Comparison of ENCODE assay signal across 18 cellular contexts in the genomic region with DNA sequence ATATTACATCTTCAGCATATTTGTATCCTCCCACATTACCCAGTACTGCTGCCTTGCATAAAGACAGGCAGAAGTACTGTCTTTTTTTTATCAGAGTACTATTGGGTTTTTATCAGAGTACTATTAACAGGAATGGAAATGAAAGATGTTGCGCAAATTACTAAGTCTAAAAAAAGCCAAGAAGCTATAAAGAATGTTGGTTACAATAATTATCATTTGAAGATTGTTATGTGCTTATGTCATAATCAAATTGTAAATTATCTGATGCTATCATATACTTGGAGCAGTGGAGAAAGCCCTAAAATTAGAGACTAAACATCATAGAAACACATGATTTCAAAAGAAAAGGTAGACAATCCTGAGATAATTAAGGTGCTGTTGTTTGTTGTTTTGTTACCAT.
A peak's percentile ranks its signal among the peaks of the same experiment; 100 is the strongest.
DNase-seq lines count a peak whose midpoint lies in the region; ATAC-seq, FAIRE-seq and TF ChIP-seq lines count a peak whose summit lies in the region.
"Had no signal": no experiment of that assay in that cellular context is flagged by ENCODE, and none has a peak within 500 bp of the region (broad histone marks: within the 10 kb centered on the region; RNA-seq: fewer than 3 reads in every experiment).

No MANE protein-coding gene starts in this region.

- DNase-seq in breast epithelium (ENCODE audit: low spot score in 2 of 2) (no peak), MCF 10A (ENCODE audit: unreplicated experiment) (no peak), SK-N-SH (no peak), dorsolateral prefrontal cortex (no peak), substantia nigra (lab: John Stamatoyannopoulos, UW) (no peak), G401 (ENCODE audit: low spot score) (no peak), NCI-H345 (lab: John Stamatoyannopoulos, UW) (no peak), HepG2 (ENCODE audit: low spot score) (no peak)
- DNase-seq: 8988T, HFFc6, MV-4-11, NCI-H1417 treated with DMSO at 0.1 percent for 48 hours, NCI-H2029, PC-9 had no signal

- H3K36me3 ChIP-seq in breast epithelium: no peaks in the 10 kb centered on the region
- no peaks in the 10 kb centered on the region for H3K36me3 ChIP-seq in SK-N-SH (replicated peaks in 1 of 2; ENCODE audit: control insufficient read depth in 1 of 2, insufficient read depth in 2 of 2, low read length in 1 of 2)
- H3K36me3 ChIP-seq in HepG2 (replicated peaks in 1 of 2; ENCODE audit: control insufficient read depth in 1 of 2, insufficient read depth in 2 of 2, low read length in 2 of 2): no peaks in the 10 kb centered on the region
- H3K36me3 ChIP-seq: BLaER1 treated with 17β-estradiol and CSF1 and Interleukin-3, amounts not matched to agents 10 nM and 100 nM had no signal

- peaks cover 21% of the 10 kb centered on the region for H3F3A ChIP-seq in SK-N-SH (replicated peaks; ENCODE audit: insufficient read depth)

- H4K20me1 ChIP-seq in SK-N-SH (ENCODE audit: insufficient read depth): no peaks in the 10 kb centered on the region
- H4K20me1 ChIP-seq in HepG2 (ENCODE audit: insufficient read depth, low read length): no peaks in the 10 kb centered on the region
- H4K20me1 ChIP-seq: BLaER1 treated with 17β-estradiol and CSF1 and Interleukin-3, amounts not matched to agents 10 nM and 100 nM had no signal

- in situ Hi-C loops in G401 (cut with HindIII; ENCODE audit: low sequenced_read_pairs) (no loop called here), HepG2 (cut with HindIII; ENCODE audit: extremely low pct_ligation_motif_present, low pct_unique_long_range_greater_than_20kb) (loop anchor here (25.0 kb wide), 1 partner anchor 195 kb away; the partner anchor contains the start of gene SLC12A2)

- no peak for FAIRE-seq in HepG2 (lab: Jason Lieb, UNC)
- FAIRE-seq: GM12892 had no signal

- no peaks in the 10 kb centered on the region for H3K27me3 Mint-ChIP-seq in MCF 10A (ENCODE audit: insufficient read depth, unreplicated experiment)

- TF ChIP-seq RAD21 in SK-N-SH (IDR thresholded peaks at IDR 0.05; ENCODE audit: low read length) (no peak), HepG2 (CRISPR knock-in tag; IDR thresholded peaks at IDR 0.05) (no peak)

- H3K9me2 ChIP-seq in SK-N-SH: no peaks in the 10 kb centered on the region

- no peak for ATAC-seq in HepG2
- ATAC-seq: GM23338, Right ventricle myocardium inferior had no signal

- POLR2A ChIA-PET in MCF 10A (lab: Yijun Ruan, JAX): interaction anchor here (0.7 to 0.9 kb wide), 4 partner anchors 11 to 190 kb away, joined by 3 to 4 read pairs (median 4); no protein-coding TSS in a partner anchor
- POLR2A ChIA-PET in SK-N-SH (lab: Yijun Ruan, JAX): no interaction called here
- POLR2A ChIA-PET in HepG2 (lab: Yijun Ruan, JAX): no interaction called here

- BruUV-seq in MCF 10A (replicated peaks; lab: Mats Ljungman, UMichigan): no TSS peak
- BruUV-seq in HepG2 (replicated peaks; lab: Mats Ljungman, UMichigan): no TSS peak

- H3K4me1 ChIP-seq in breast epithelium (no peaks in the 10 kb centered on the region), SK-N-SH (ENCODE audit: control insufficient read depth in 1 of 2, insufficient read depth in 2 of 2, low read depth in 1 of 2, low read length in 1 of 2) (peaks cover 3 to 20% of the 10 kb centered on the region in 2 experiments; a peak in 3 of 4 replicates), HepG2 (ENCODE audit: insufficient read depth, low read length) (peaks cover 4% of the 10 kb centered on the region; the same call in 1 of the 2 replicates)

- intact Hi-C loops in breast epithelium (cut with DNase I; ENCODE audit: low total_unique reads): no loop called here
- intact Hi-C loops in MCF 10A (cut with micrococcal nuclease): no loop called here
- intact Hi-C loops in dorsolateral prefrontal cortex (cut with DNase I): no loop called here
- intact Hi-C loops in HepG2 (cut with micrococcal nuclease; ENCODE audit: unreplicated experiment): no loop called here

- H3K9me3 Mint-ChIP-seq in MCF 10A (ENCODE audit: unreplicated experiment): no peaks in the 10 kb centered on the region
- H3K9me3 Mint-ChIP-seq: GM23338, HFFc6 had no signal

- TF ChIP-seq CTCF in breast epithelium (IDR thresholded peaks at IDR 0.05) (no peak), MCF 10A (IDR thresholded peaks at IDR 0.05; ENCODE audit: unreplicated experiment) (no peak), SK-N-SH (IDR thresholded peaks at IDR 0.05) (no peak), dorsolateral prefrontal cortex (IDR thresholded peaks at IDR 0.05 in 54 of 56, conservative IDR thresholded peaks at IDR 0.05 in 2 of 56; ENCODE audit: low read depth in 1 of 56, partially characterized antibody in 56 of 56) (no peak), HepG2 (CRISPR knock-in tag; IDR thresholded peaks at IDR 0.05) (no peak)

- H2AFZ ChIP-seq in SK-N-SH (ENCODE audit: low read depth): no peak overlapping the region
- H2AFZ ChIP-seq in HepG2 (ENCODE audit: low read length): no peak overlapping the region
- H2AFZ ChIP-seq: GM23338, PC-9 had no signal

- H3K79me2 ChIP-seq in SK-N-SH (ENCODE audit: insufficient read depth) (no peaks in the 10 kb centered on the region), HepG2 (ENCODE audit: insufficient read depth, low read length) (no peaks in the 10 kb centered on the region)

- TF ChIP-seq POLR2A in breast epithelium (IDR thresholded peaks at IDR 0.05) (no peak), HepG2 (IDR thresholded peaks at IDR 0.05; ENCODE audit: insufficient read depth in 1 of 2, low read depth in 2 of 2, low read length in 2 of 2) (no peak)

- H3K4me2 ChIP-seq in SK-N-SH (peak overlapping the region; percentile 67), HepG2 (ENCODE audit: low read depth, low read length) (no peak overlapping the region)
- H3K4me2 ChIP-seq: GM23338 had no signal

- no peak for TF ChIP-seq EP300 in SK-N-SH (IDR thresholded peaks at IDR 0.05; ENCODE audit: borderline replicate concordance in 1 of 2, low read depth in 1 of 2, low read length in 1 of 2)
- no peak for TF ChIP-seq EP300 in HepG2 (IDR thresholded peaks at IDR 0.05; ENCODE audit: low read depth in 2 of 2, low read length in 2 of 2)
- TF ChIP-seq EP300 in HepG2 (CRISPR knock-in tag; IDR thresholded peaks at IDR 0.05; ENCODE audit: borderline replicate concordance): no peak

- peaks cover 9% of the 10 kb centered on the region for H3K4me1 Mint-ChIP-seq in MCF 10A (ENCODE audit: insufficient read depth, unreplicated experiment)

- CTCF ChIA-PET in MCF 10A (lab: Yijun Ruan, JAX): interaction anchor here (0.6 to 2.6 kb wide), 9 partner anchors 14 to 323 kb away, joined by 3 to 10 read pairs (median 3); no protein-coding TSS in a partner anchor
- CTCF ChIA-PET in SK-N-SH (lab: Yijun Ruan, JAX): interaction anchor here (0.9 to 2.1 kb wide), 3 partner anchors 14 to 95 kb away, joined by 3 to 7 read pairs (median 3); no protein-coding TSS in a partner anchor
- CTCF ChIA-PET in HepG2 (lab: Yijun Ruan, JAX; ENCODE audit: low intra/inter-chr PET ratio, low total read pairs): no interaction called here

- H3K9me3 ChIP-seq in breast epithelium (no peaks in the 10 kb centered on the region), SK-N-SH (no peaks in the 10 kb centered on the region), HepG2 (ENCODE audit: low read length) (no peaks in the 10 kb centered on the region)
- H3K9me3 ChIP-seq: BLaER1 treated with 17β-estradiol and CSF1 and Interleukin-3, amounts not matched to agents 10 nM and 100 nM had no signal

- no peaks in the 10 kb centered on the region for H3K36me3 Mint-ChIP-seq in MCF 10A (ENCODE audit: insufficient read depth, unreplicated experiment)

- H3K4me3 ChIP-seq in breast epithelium: no peak overlapping the region
- no peak overlapping the region for H3K4me3 ChIP-seq in SK-N-SH (ENCODE audit: low read depth in 2 of 2, low read length in 1 of 2)
- H3K4me3 ChIP-seq in dorsolateral prefrontal cortex: peak overlapping the region in 5 of 59 donors; percentile 2 to 53 (median 11)
- H3K4me3 ChIP-seq in HepG2 (replicated peaks in 1 of 3; ENCODE audit: insufficient read depth in 1 of 3, low read depth in 2 of 3, low read length in 3 of 3): no peak overlapping the region
- H3K4me3 ChIP-seq: BLaER1 treated with 17β-estradiol and CSF1 and Interleukin-3, amounts not matched to agents 10 nM and 100 nM; GM23338; PC-9 had no signal

- H3K27ac Mint-ChIP-seq in MCF 10A (ENCODE audit: low read depth, unreplicated experiment): no peak overlapping the region
- H3K27ac Mint-ChIP-seq: GM23338, HFFc6 had no signal

- no peak overlapping the region for H3K4me3 Mint-ChIP-seq in MCF 10A (ENCODE audit: unreplicated experiment)
- H3K4me3 Mint-ChIP-seq: GM23338, HFFc6 had no signal

- peak overlapping the region; percentile 50 to 72 for H3K27ac ChIP-seq in breast epithelium
- peak overlapping the region in 1 of 2 experiments; percentile 79; a peak in 3 of 4 replicates for H3K27ac ChIP-seq in SK-N-SH (ENCODE audit: low read depth in 2 of 2, low read length in 1 of 2)
- H3K27ac ChIP-seq in dorsolateral prefrontal cortex: peak overlapping the region in 55 of 59 donors; percentile 1 to 92 (median 77)
- H3K27ac ChIP-seq in substantia nigra (ENCODE audit: low read depth, low read length, poor library complexity, severe bottlenecking): peak overlapping the region; percentile 10
- H3K27ac ChIP-seq in HepG2 (ENCODE audit: extremely low read length, insufficient read depth, low read length): no peak overlapping the region
- H3K27ac ChIP-seq: BLaER1 treated with 17β-estradiol and CSF1 and Interleukin-3, amounts not matched to agents 10 nM and 100 nM had no signal

- 80% methylated on average over 1 of the region's 1 CpG for WGBS in SK-N-SH (ENCODE audit: low lambda C conversion rate)
- 52% methylated on average over 1 of the region's 1 CpG for WGBS in HepG2 (ENCODE audit: low lambda C conversion rate)

- no peak overlapping the region for H3K9ac ChIP-seq in SK-N-SH
- no peak overlapping the region for H3K9ac ChIP-seq in HepG2 (ENCODE audit: insufficient read depth, low read depth, low read length)
- H3K9ac ChIP-seq: BLaER1 treated with 17β-estradiol and CSF1 and Interleukin-3, amounts not matched to agents 10 nM and 100 nM had no signal

- no peaks in the 10 kb centered on the region for H3K27me3 ChIP-seq in breast epithelium
- no peaks in the 10 kb centered on the region for H3K27me3 ChIP-seq in SK-N-SH (ENCODE audit: insufficient read depth)
- H3K27me3 ChIP-seq in dorsolateral prefrontal cortex: no peaks in the 10 kb centered on the region
- peaks cover 0 to 5% of the 10 kb centered on the region in 2 experiments; a peak in 2 of 5 replicates for H3K27me3 ChIP-seq in HepG2 (ENCODE audit: control insufficient read depth in 1 of 2, insufficient read depth in 2 of 2, low read length in 2 of 2)
- H3K27me3 ChIP-seq: BLaER1 treated with 17β-estradiol and CSF1 and Interleukin-3, amounts not matched to agents 10 nM and 100 nM had no signal

TF ChIP-seq in SK-N-SH, 30 proteins besides CTCF, POLR2A, EP300 and RAD21 (continues in another document):
- TF ChIP-seq RCOR1 (IDR thresholded peaks at IDR 0.05; ENCODE audit: low read length) (no peak), FOXM1 (IDR thresholded peaks at IDR 0.05; ENCODE audit: low read depth) (no peak)

TF ChIP-seq in HepG2, 621 proteins besides CTCF, POLR2A, EP300 and RAD21 (continues in another document):
- TF ChIP-seq ATM (IDR thresholded peaks at IDR 0.05; ENCODE audit: borderline replicate concordance) (no peak), SP140L (CRISPR knock-in tag; IDR thresholded peaks at IDR 0.05; ENCODE audit: borderline replicate concordance) (no peak), ELF3 (CRISPR knock-in tag; IDR thresholded peaks at IDR 0.05) (no peak), XBP1 (CRISPR knock-in tag; IDR thresholded peaks at IDR 0.05) (no peak), POLR2G (IDR thresholded peaks at IDR 0.05; ENCODE audit: low read depth, low read length) (no peak)
